ENCODE assay signal across 9 cellular contexts in the genomic region with DNA sequence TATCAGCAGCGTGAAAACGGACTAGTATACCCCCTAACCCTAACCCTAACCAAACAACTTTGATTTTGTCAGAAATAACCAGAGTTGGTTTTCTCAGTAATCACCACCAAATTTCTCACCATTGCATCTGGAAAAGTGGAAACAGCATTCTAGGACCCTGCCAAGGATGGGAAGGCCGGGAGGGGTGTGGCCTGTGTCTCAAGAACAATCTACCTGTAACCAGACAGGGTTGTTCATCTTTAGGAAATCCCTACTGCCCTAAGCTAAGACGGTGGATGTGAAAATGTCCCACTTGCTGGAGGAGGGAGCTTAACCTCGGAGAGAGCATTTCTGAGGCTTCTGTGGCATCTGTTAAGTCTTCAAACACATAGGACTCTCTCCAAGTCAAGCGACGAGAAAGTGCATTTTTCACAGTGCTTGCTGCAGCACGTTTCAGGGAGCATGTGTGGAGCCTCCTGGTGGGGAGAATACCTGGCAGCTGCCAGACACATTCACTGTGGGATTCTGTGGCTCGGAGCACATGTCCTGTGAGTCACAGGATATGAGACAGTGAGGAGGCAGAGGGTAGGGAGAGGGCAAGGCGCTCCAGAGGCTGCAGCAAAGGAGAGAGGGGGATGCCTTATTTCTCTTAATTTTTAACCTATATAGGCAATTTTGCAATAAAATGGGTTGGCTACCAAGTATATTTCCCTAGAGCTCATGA.
A peak's percentile ranks its signal among the peaks of the same experiment; 100 is the strongest.
DNase-seq lines count a peak whose midpoint lies in the region; ATAC-seq and TF ChIP-seq lines count a peak whose summit lies in the region.
"Had no signal": no experiment of that assay in that cellular context is flagged by ENCODE, and none has a peak within 500 bp of the region (broad histone marks: within the 10 kb centered on the region; RNA-seq: fewer than 3 reads in every experiment).

No MANE protein-coding gene starts in this region.

- peaks cover 48% of the 10 kb centered on the region for H3K4me1 Mint-ChIP-seq in Calu3 (ENCODE audit: low read depth, unreplicated experiment)
- peaks cover 21% of the 10 kb centered on the region for H3K4me1 Mint-ChIP-seq in activated CD4-positive, alpha-beta memory T cell treated with anti-CD3 and anti-CD28 coated beads, Interleukin-2, amount 10 ng/mL, durations not matched to agents 7 days and 5 days
- H3K4me1 Mint-ChIP-seq: IgD-negative memory B cell had no signal

- no peaks in the 10 kb centered on the region for H3K9me3 ChIP-seq in left ventricle myocardium inferior (replicated peaks)

- no peaks in the 10 kb centered on the region for H3K27me3 Mint-ChIP-seq in Calu3 (ENCODE audit: unreplicated experiment)
- no peaks in the 10 kb centered on the region for H3K27me3 Mint-ChIP-seq in activated CD4-positive, alpha-beta memory T cell treated with anti-CD3 and anti-CD28 coated beads, Interleukin-2, amount 10 ng/mL, durations not matched to agents 7 days and 5 days

- H3K9me3 Mint-ChIP-seq in Calu3 (ENCODE audit: low read depth, unreplicated experiment): no peaks in the 10 kb centered on the region
- peaks cover 3% of the 10 kb centered on the region for H3K9me3 Mint-ChIP-seq in activated CD4-positive, alpha-beta memory T cell treated with anti-CD3 and anti-CD28 coated beads, Interleukin-2, amount 10 ng/mL, durations not matched to agents 7 days and 5 days
- H3K9me3 Mint-ChIP-seq: IgD-negative memory B cell had no signal

- peaks cover 50% of the 10 kb centered on the region for H3K27me3 ChIP-seq in left ventricle myocardium inferior (ENCODE audit: low read depth)

- no peaks in the 10 kb centered on the region for H3K4me1 ChIP-seq in left ventricle myocardium inferior

- no peak overlapping the region for H3K4me3 ChIP-seq in left ventricle myocardium inferior
- no peak overlapping the region for H3K4me3 ChIP-seq in skin epidermis

- POLR2A ChIA-PET in activated CD4-positive, alpha-beta memory T cell treated with anti-CD3 and anti-CD28 coated beads, Interleukin-2, amount 10 ng/mL, durations not matched to agents 7 days and 5 days (lab: Charles Lee): interaction anchor here (1.0 to 2.1 kb wide), 4 partner anchors 9 to 239 kb away, joined by 3 to 7 read pairs (median 5); a partner anchor contains a TSS

- in situ Hi-C loops in GM13976 (cut with MboI; ENCODE audit: low sequenced_read_pairs, unreplicated experiment): no loop called here

- ATAC-seq in GM21723 (IDR thresholded peaks at IDR 0.05; ENCODE audit: unreplicated experiment) (no peak), GM21528 (IDR thresholded peaks at IDR 0.05; ENCODE audit: low FRiP score, unreplicated experiment) (no peak)

- H3K27ac Mint-ChIP-seq in Calu3 (ENCODE audit: unreplicated experiment): peak overlapping the region; percentile 91
- no peak overlapping the region for H3K27ac Mint-ChIP-seq in activated CD4-positive, alpha-beta memory T cell treated with anti-CD3 and anti-CD28 coated beads, Interleukin-2, amount 10 ng/mL, durations not matched to agents 7 days and 5 days
- H3K27ac Mint-ChIP-seq: IgD-negative memory B cell had no signal

- DNase-seq in Calu3: peak; percentile 89
- peak; percentile 100 for DNase-seq in LHCN-M2 (ENCODE audit: low read depth)
- DNase-seq in activated CD4-positive, alpha-beta memory T cell treated with anti-CD3 and anti-CD28 coated beads, Interleukin-2, amount 10 ng/mL, durations not matched to agents 7 days and 5 days: peak; percentile 33
- no peak for DNase-seq in left ventricle myocardium inferior
- no peak for DNase-seq in GM13976 (ENCODE audit: low spot score)

- peak overlapping the region; percentile 44 for H3K4me3 Mint-ChIP-seq in Calu3 (ENCODE audit: low read depth, unreplicated experiment)
- no peak overlapping the region for H3K4me3 Mint-ChIP-seq in activated CD4-positive, alpha-beta memory T cell treated with anti-CD3 and anti-CD28 coated beads, Interleukin-2, amount 10 ng/mL, durations not matched to agents 7 days and 5 days
- H3K4me3 Mint-ChIP-seq: IgD-negative memory B cell had no signal

- H3K27ac ChIP-seq in left ventricle myocardium inferior (replicated peaks) (no peak overlapping the region), skin epidermis (peak overlapping the region in 11 of 21 experiments; percentile 1 to 79 (median 39))

- CTCF ChIA-PET in Calu3 (lab: Charles Lee): interaction anchor here (0.5 to 1.7 kb wide), 12 partner anchors 55 to 1621 kb away, joined by 3 to 12 read pairs (median 3); a partner anchor contains a TSS
- CTCF ChIA-PET in activated CD4-positive, alpha-beta memory T cell treated with anti-CD3 and anti-CD28 coated beads, Interleukin-2, amount 10 ng/mL, durations not matched to agents 7 days and 5 days (lab: Charles Lee): no interaction called here

- intact Hi-C loops in Calu3 (cut with micrococcal nuclease; ENCODE audit: unreplicated experiment) (loop anchor here (1.0 to 10.0 kb wide), 5 partner anchors 55 to 281 kb away; no protein-coding TSS in a partner anchor), left ventricle myocardium inferior (cut with micrococcal nuclease) (no loop called here)

- BruUV-seq in Calu3 (replicated peaks; lab: Mats Ljungman, UMichigan): no TSS peak

- H3K36me3 Mint-ChIP-seq in Calu3 (ENCODE audit: insufficient read depth, unreplicated experiment): peaks cover 8% of the 10 kb centered on the region
- peaks cover 6% of the 10 kb centered on the region for H3K36me3 Mint-ChIP-seq in activated CD4-positive, alpha-beta memory T cell treated with anti-CD3 and anti-CD28 coated beads, Interleukin-2, amount 10 ng/mL, durations not matched to agents 7 days and 5 days (ENCODE audit: low read depth)
- H3K36me3 Mint-ChIP-seq: IgD-negative memory B cell had no signal

- H3K36me3 ChIP-seq in left ventricle myocardium inferior: no peaks in the 10 kb centered on the region

- peak; percentile 80 for TF ChIP-seq CTCF in Calu3 (IDR thresholded peaks at IDR 0.05; ENCODE audit: unreplicated experiment)
- peak; percentile 49 for TF ChIP-seq CTCF in left ventricle myocardium inferior (IDR thresholded peaks at IDR 0.05; ENCODE audit: borderline replicate concordance)
- no peak for TF ChIP-seq CTCF in GM13976 (IDR thresholded peaks at IDR 0.05; ENCODE audit: borderline replicate concordance, control extremely low read depth, extremely low read depth, insufficient read depth, missing control alignments)

Comparison
In these comparisons a context has a peak if more than half of its experiments do, and no peak if none do; other contexts are left out.
1. DNase-seq: peak in Calu3 (single experiment), LHCN-M2 (single experiment) and activated CD4-positive, alpha-beta memory T cell treated with anti-CD3 and anti-CD28 coated beads, Interleukin-2, amount 10 ng/mL, durations not matched to agents 7 days and 5 days (single experiment); none in left ventricle myocardium inferior (single experiment) and GM13976 (single experiment).